9 cellular contexts compared by ENCODE assay signal in the genomic region with DNA sequence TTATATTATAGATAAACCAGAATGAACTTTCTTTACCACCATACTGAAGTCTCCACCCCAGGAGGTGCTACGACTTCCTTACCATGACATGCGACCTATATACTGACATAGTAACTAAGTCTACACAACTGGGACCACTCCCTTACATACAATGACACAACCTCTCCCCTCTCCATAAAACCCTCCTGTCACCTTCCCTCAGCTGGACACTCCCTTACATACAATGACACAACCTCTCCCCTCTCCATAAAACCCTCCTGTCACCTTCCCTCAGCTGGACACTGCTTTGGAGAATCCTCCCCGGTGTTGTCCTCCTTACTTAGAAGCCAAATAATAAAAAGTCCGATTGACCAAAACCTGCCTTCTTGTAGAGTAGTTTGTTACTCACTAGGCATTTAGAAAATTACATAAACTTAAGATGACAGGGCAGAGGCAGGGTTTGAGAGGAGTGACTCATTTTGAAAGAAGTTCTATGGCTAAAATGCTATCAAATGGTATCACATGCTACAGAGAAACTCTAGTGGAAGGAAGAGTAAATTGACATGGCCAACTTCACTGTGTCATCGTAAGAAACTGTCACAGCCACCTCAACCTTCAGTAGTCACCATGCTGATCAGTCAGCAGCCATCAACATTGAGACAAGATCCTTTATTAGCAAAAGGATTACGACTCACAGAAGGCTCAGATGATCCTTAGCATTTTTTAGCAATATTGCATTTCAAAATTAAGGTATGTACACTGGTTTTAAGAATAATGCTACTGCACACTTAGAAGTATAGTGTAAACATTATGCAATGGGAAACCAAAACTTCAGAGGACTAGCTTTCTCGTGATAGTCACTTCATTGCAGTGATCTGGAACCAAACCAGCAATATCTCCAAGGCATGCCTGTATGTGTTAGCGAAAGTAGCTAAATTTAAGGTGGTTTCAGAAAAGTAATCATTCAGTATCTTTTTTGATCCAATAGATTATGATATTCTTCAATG. TPM values are rescaled to one million over a fixed set of nuclear protein-coding genes. Genes with fewer than 3 reads are reported as not detected.
DNase-seq lines count a peak whose midpoint lies in the region; ATAC-seq, FAIRE-seq and TF ChIP-seq lines count a peak whose summit lies in the region.
"Had no signal": no experiment of that assay in that cellular context is flagged by ENCODE, and none has a peak within 500 bp of the region (broad histone marks: within the 10 kb centered on the region; RNA-seq: fewer than 3 reads in every experiment).

No MANE protein-coding gene starts in this region.

- peaks cover 26% of the 10 kb centered on the region for H3K36me3 Mint-ChIP-seq in activated naive CD4-positive, alpha-beta T cell treated with anti-CD3 and anti-CD28 coated beads, Interleukin-2, amount 50 U/mL, for 24 hours
- peaks cover 48% of the 10 kb centered on the region for H3K36me3 Mint-ChIP-seq in activated naive CD4-positive, alpha-beta T cell treated with anti-CD3 and anti-CD28 coated beads, Interleukin-2, amount 10 ng/mL, durations not matched to agents 7 days and 5 days

- intact Hi-C loops in K562 (cut with micrococcal nuclease) = no loop called here

- H3K4me3 ChIP-seq in K562 = no peak overlapping the region

- BruUV-seq in K562 (replicated peaks; lab: Mats Ljungman, UMichigan) = no TSS peak

- peaks cover 35% of the 10 kb centered on the region; the same call in 2 of the 3 replicates for H3K79me2 ChIP-seq in K562 (ENCODE audit: control insufficient read depth, insufficient read depth, low read length)

- FAIRE-seq in K562 (lab: Jason Lieb, UNC) = no peak

- H3K27me3 ChIP-seq in K562 (ENCODE audit: control insufficient read depth in 2 of 2, insufficient read depth in 2 of 2, low read length in 2 of 2) = no peaks in the 10 kb centered on the region

- POLR2A ChIA-PET in K562 (lab: Yijun Ruan, JAX) = interaction anchor here (1.6 kb wide), 1 partner anchor 10 kb away, joined by 4 read pairs; no protein-coding TSS in a partner anchor

- CTCF ChIA-PET in activated naive CD4-positive, alpha-beta T cell treated with anti-CD3 and anti-CD28 coated beads, Interleukin-2, amount 10 ng/mL, durations not matched to agents 7 days and 5 days (lab: Charles Lee) = no interaction called here
- CTCF ChIA-PET in K562 (lab: Yijun Ruan, JAX; ENCODE audit: low intra/inter-chr PET ratio) = no interaction called here

- peak; percentile 10; the same call in 1 of the 2 replicates for TF ChIP-seq POLR2A in K562 (conservative IDR thresholded peaks at IDR 0.05)

- H3K9me3 ChIP-seq in K562 (replicated peaks; ENCODE audit: control insufficient read depth, insufficient read depth, low read depth, low read length) = no peaks in the 10 kb centered on the region

- no peaks in the 10 kb centered on the region for H3K9me1 ChIP-seq in K562 (ENCODE audit: control insufficient read depth, insufficient read depth, low read length)

- TF ChIP-seq CTCF in K562 (IDR thresholded peaks at IDR 0.05 in 2 of 3, conservative IDR thresholded peaks at IDR 0.05 in 1 of 3; ENCODE audit: insufficient read depth in 2 of 3, low read depth in 1 of 3, low read length in 3 of 3) = no peak

- DNase-seq in activated naive CD4-positive, alpha-beta T cell treated with anti-CD3 and anti-CD28 coated beads, Interleukin-2, amount 10 ng/mL, durations not matched to agents 7 days and 5 days = no peak
- DNase-seq in K562 (ENCODE audit: extremely low read depth in 1 of 4, low spot score in 3 of 4) (peak in 1 of 4 experiments; percentile 6), anterior cingulate cortex (lab: John Stamatoyannopoulos, UW) (no peak), NCI-H1436 treated with DMSO at 0.1 percent for 48 hours (lab: John Stamatoyannopoulos, UW) (no peak)
- DNase-seq in stimulated activated naive CD8-positive, alpha-beta T cell treated with anti-CD3 and anti-CD28 coated beads, Interleukin-15, Interleukin-2, amounts not matched to agents 100 U/mL and 50 U/mL, for 24 hours = no peak
- DNase-seq: NCI-H2029 had no signal

- peak overlapping the region; percentile 65 for H3K27ac Mint-ChIP-seq in activated naive CD4-positive, alpha-beta T cell treated with anti-CD3 and anti-CD28 coated beads, Interleukin-2, amount 50 U/mL, for 24 hours
- no peak overlapping the region for H3K27ac Mint-ChIP-seq in activated naive CD4-positive, alpha-beta T cell treated with anti-CD3 and anti-CD28 coated beads, Interleukin-2, amount 10 ng/mL, durations not matched to agents 7 days and 5 days

- no peaks in the 10 kb centered on the region for H3K4me1 ChIP-seq in K562 (replicated peaks in 1 of 2; ENCODE audit: control insufficient read depth in 2 of 2, insufficient read depth in 2 of 2, low read length in 2 of 2)

- peak; percentile 84 for ATAC-seq in HG03378 (IDR thresholded peaks at IDR 0.05; ENCODE audit: unreplicated experiment)
- ATAC-seq in K562 = no peak; the same call in 1 of the 3 replicates
- peak; percentile 92 for ATAC-seq in stimulated activated naive CD8-positive, alpha-beta T cell treated with anti-CD3 and anti-CD28 coated beads, Interleukin-15, Interleukin-2, amounts not matched to agents 100 U/mL and 50 U/mL, for 24 hours
- ATAC-seq in GM21381 (IDR thresholded peaks at IDR 0.05; ENCODE audit: unreplicated experiment) = no peak

- no peak overlapping the region for H2AFZ ChIP-seq in K562 (ENCODE audit: low read depth, low read length)

- 98% methylated on average over 8 of the region's 8 CpGs for whole genome bisulfite sequencing in K562 (ENCODE audit: insufficient coverage, low coverage, missing lambda C conversion rate)

- H3K4me3 Mint-ChIP-seq in activated naive CD4-positive, alpha-beta T cell treated with anti-CD3 and anti-CD28 coated beads, Interleukin-2, amount 50 U/mL, for 24 hours = no peak overlapping the region
- H3K4me3 Mint-ChIP-seq in activated naive CD4-positive, alpha-beta T cell treated with anti-CD3 and anti-CD28 coated beads, Interleukin-2, amount 10 ng/mL, durations not matched to agents 7 days and 5 days = no peak overlapping the region

- H3K4me1 Mint-ChIP-seq in activated naive CD4-positive, alpha-beta T cell treated with anti-CD3 and anti-CD28 coated beads, Interleukin-2, amount 50 U/mL, for 24 hours = peaks cover 38% of the 10 kb centered on the region
- peaks cover 6% of the 10 kb centered on the region for H3K4me1 Mint-ChIP-seq in activated naive CD4-positive, alpha-beta T cell treated with anti-CD3 and anti-CD28 coated beads, Interleukin-2, amount 10 ng/mL, durations not matched to agents 7 days and 5 days

- no peak overlapping the region for H3K4me2 ChIP-seq in K562 (ENCODE audit: insufficient read depth, low read length)

- TF ChIP-seq EP300 in K562 (IDR thresholded peaks at IDR 0.05; ENCODE audit: low read length) = no peak

- H3K27ac ChIP-seq in K562 (ENCODE audit: extremely low read depth, low read depth, low read length) = no peak overlapping the region

- H3K27me3 Mint-ChIP-seq in activated naive CD4-positive, alpha-beta T cell treated with anti-CD3 and anti-CD28 coated beads, Interleukin-2, amount 50 U/mL, for 24 hours = no peaks in the 10 kb centered on the region
- no peaks in the 10 kb centered on the region for H3K27me3 Mint-ChIP-seq in activated naive CD4-positive, alpha-beta T cell treated with anti-CD3 and anti-CD28 coated beads, Interleukin-2, amount 10 ng/mL, durations not matched to agents 7 days and 5 days

- no peak overlapping the region for H3K9ac ChIP-seq in K562 (ENCODE audit: insufficient read depth in 1 of 2, low read depth in 2 of 2, low read length in 2 of 2)

- H3K9me3 Mint-ChIP-seq in activated naive CD4-positive, alpha-beta T cell treated with anti-CD3 and anti-CD28 coated beads, Interleukin-2, amount 50 U/mL, for 24 hours = no peaks in the 10 kb centered on the region
- H3K9me3 Mint-ChIP-seq in activated naive CD4-positive, alpha-beta T cell treated with anti-CD3 and anti-CD28 coated beads, Interleukin-2, amount 10 ng/mL, durations not matched to agents 7 days and 5 days = no peaks in the 10 kb centered on the region

- H4K20me1 ChIP-seq in K562 (replicated peaks; ENCODE audit: control insufficient read depth, insufficient read depth, low read length) = no peaks in the 10 kb centered on the region

- no peak for TF ChIP-seq RAD21 in K562 (CRISPR knock-in tag; conservative IDR thresholded peaks at IDR 0.05 in 1 of 2, IDR thresholded peaks at IDR 0.05 in 1 of 2)

- peaks cover 92% of the 10 kb centered on the region for H3K36me3 ChIP-seq in K562 (ENCODE audit: control insufficient read depth, insufficient read depth, low read length)

- in situ Hi-C loops in K562 (cut with MboI) = no loop called here

TF ChIP-seq in K562, 482 proteins besides CTCF, POLR2A, EP300 and RAD21 (continues in another document):
- TF ChIP-seq ZNF436 (CRISPR knock-in tag; IDR thresholded peaks at IDR 0.05) (no peak), DMBX1 (CRISPR knock-in tag; IDR thresholded peaks at IDR 0.05; ENCODE audit: borderline replicate concordance) (no peak)

RNA-seq across cellular contexts. Expression of gene AHCTF1, which starts 56.4 kb away (rescaled TPM):
- 56.4 and 208 TPM in 2 replicates for total RNA-seq in K562 (2011; cell fraction: chromatin; rRNA removed; ENCODE audit: low replicate concordance)
- 25.7 and 46.8 TPM in 2 replicates for total RNA-seq in K562 (2011; cell fraction: nucleolus; rRNA removed)
- total RNA-seq in K562 (2011; cell fraction: nucleoplasm; rRNA removed) = 71.2 and 79.8 TPM in 2 replicates
- total RNA-seq in K562 (2014; rRNA removed) (46.2 and 49.6 TPM in 2 replicates), K562 (2014; rRNA removed; fragmentation: Illumina TruSeq; extraction: Trizol) (97.4 and 99.7 TPM in 2 replicates), K562 (2015; rRNA removed; fragmentation: Illumina TruSeq; extraction: Trizol) (92.6 and 102 TPM in 2 replicates), K562 (2021) (62.6 and 69.8 TPM in 2 replicates)
- polyA plus RNA-seq in K562 (2011; rRNA removed) (31.2 and 47.6 TPM in 2 replicates), K562 (2014; fragmentation: Illumina TruSeq; extraction: Trizol) (69.0 and 88.0 TPM in 2 replicates), K562 (2014; fragmentation: Nextera tagmentation; extraction: Ambion mirVana) (10 to 100 TPM in 1 of 2 experiments, 1 to 10 TPM in 1; 9.4 to 15.4 TPM), K562 (2014; rRNA removed) (44.6 and 46.1 TPM in 2 replicates)
- polyA plus RNA-seq in K562 (2011; cell fraction: cytosol; rRNA removed) = 9.3 and 16.0 TPM in 2 replicates
- 37.7 and 54.5 TPM in 2 replicates for polyA plus RNA-seq in K562 (2011; cell fraction: nucleus; rRNA removed)
- 27.4 and 31.3 TPM in 2 replicates for polyA plus RNA-seq in K562 (2012)
- polyA minus RNA-seq in K562 (2011; rRNA and poly(A)+ RNA removed) = 132 and 152 TPM in 2 replicates
- 40.0 and 55.9 TPM in 2 replicates for polyA minus RNA-seq in K562 (2011; cell fraction: cytosol; rRNA and poly(A)+ RNA removed)
- polyA minus RNA-seq in K562 (2011; cell fraction: nucleus; rRNA and poly(A)+ RNA removed) = 68.8 and 102 TPM in 2 replicates

Comparison
In these comparisons a context has a peak if more than half of its experiments do, and no peak if none do; other contexts are left out.
1. ATAC-seq: peak in HG03378 (single experiment) and stimulated activated naive CD8-positive, alpha-beta T cell treated with anti-CD3 and anti-CD28 coated beads, Interleukin-15, Interleukin-2, amounts not matched to agents 100 U/mL and 50 U/mL, for 24 hours (single experiment); none in K562 (single experiment) and GM21381 (single experiment).